In the genomic region with DNA sequence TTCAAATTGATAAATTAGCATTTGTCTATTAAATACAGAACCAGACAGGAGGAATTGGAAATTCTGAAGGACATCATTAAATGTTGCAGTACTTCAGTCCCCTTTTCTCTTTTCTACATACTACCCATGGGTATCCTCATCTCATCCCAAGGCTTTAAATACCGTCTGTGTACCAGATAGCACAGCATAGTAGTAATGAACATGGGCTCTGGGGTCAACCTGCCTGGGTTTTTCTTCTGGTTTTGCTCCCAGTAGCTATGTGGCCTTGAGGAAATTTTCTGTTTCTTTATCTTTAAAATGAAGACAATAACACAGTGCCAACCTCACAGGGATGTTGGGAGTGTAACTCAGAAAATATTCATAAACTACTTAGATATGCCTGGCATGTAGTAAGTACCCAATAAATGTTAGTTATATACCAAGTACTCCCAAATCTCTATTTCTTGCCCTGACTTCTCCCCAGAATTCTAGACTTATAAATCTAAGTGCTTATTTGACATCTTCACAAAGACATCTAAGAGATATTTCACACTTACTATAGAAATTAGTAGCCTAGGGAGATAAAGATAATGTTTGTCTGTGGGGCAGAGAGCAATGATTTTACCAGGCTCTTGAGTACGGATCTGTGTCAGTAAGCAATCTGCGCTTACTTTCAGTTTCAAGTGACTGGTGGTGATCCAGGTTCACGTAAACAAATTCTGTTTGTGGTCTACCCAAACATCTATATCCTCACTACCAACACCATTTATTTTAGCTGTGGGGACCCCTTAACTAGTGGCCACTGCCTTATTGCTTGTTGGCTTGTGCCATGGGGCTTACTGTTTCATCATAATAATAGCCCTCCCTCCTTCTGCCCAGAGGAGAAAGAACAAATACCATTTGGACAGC, we compare ENCODE assay signal across 8 cellular contexts. TPM values are rescaled to one million over a fixed set of nuclear protein-coding genes. Genes with fewer than 3 reads are reported as not detected.
DNase-seq lines count a peak whose midpoint lies in the region; ATAC-seq and TF ChIP-seq lines count a peak whose summit lies in the region.

No MANE protein-coding gene starts in this region.

- WGBS in H9 (ENCODE audit: extremely low coverage, insufficient read length, low lambda C conversion rate) = no CpG with 5 or more reads among the region's 4 CpGs

- peak; percentile 90 for ATAC-seq in GM19463 (IDR thresholded peaks at IDR 0.05; ENCODE audit: unreplicated experiment)
- ATAC-seq in HG03460 (IDR thresholded peaks at IDR 0.05; ENCODE audit: unreplicated experiment) = peak; percentile 75

- H3K18ac ChIP-seq in H9 (ENCODE audit: insufficient read length, low read depth, low read length) = no peak overlapping the region

- peaks cover 35% of the 10 kb centered on the region for H3K4me1 ChIP-seq in CD8-positive, alpha-beta memory T cell (ENCODE audit: insufficient read depth, low read length)
- peaks cover 11% of the 10 kb centered on the region for H3K4me1 ChIP-seq in effector memory CD4-positive, alpha-beta T cell (ENCODE audit: control insufficient read depth, insufficient read depth, low read length, poor library complexity, severe bottlenecking)
- no peaks in the 10 kb centered on the region; the same call in 1 of the 2 replicates for H3K4me1 ChIP-seq in H9 (ENCODE audit: insufficient read depth, low read length)

- H2BK12ac ChIP-seq in H9 (ENCODE audit: insufficient read length, low read depth, low read length) = no peak overlapping the region

- no peak overlapping the region for H3K4me2 ChIP-seq in H9 (ENCODE audit: insufficient read depth, insufficient read length, low read length)

- H3K4me3 ChIP-seq in CD8-positive, alpha-beta memory T cell (ENCODE audit: low read length) = peak overlapping the region; percentile 65
- peak overlapping the region; percentile 47 for H3K4me3 ChIP-seq in effector memory CD4-positive, alpha-beta T cell (ENCODE audit: insufficient read depth, low read depth, low read length, poor library complexity, severe bottlenecking)

- H3K4me3 Mint-ChIP-seq in CD8-positive, alpha-beta memory T cell = peak overlapping the region; percentile 48 to 93 (median 82)
- no peak overlapping the region for H3K4me3 Mint-ChIP-seq in H9

- no peak overlapping the region for H3K23ac ChIP-seq in H9 (ENCODE audit: insufficient read length, low read depth, low read length)

- no peaks in the 10 kb centered on the region for H4K20me1 ChIP-seq in H9 (ENCODE audit: control insufficient read depth, insufficient read depth, insufficient read length)

- POLR2A ChIA-PET in CD8-positive, alpha-beta memory T cell (lab: Charles Lee) = interaction anchor here (0.9 kb wide), 1 partner anchor 9 kb away, joined by 5 read pairs; no protein-coding TSS in a partner anchor

- H2AFZ ChIP-seq in H9 (ENCODE audit: low read length) = no peak overlapping the region

- H3K23me2 ChIP-seq in H9 (ENCODE audit: insufficient read length, low read depth, low read length, poor library complexity, severe bottlenecking) = no peaks in the 10 kb centered on the region

- TF ChIP-seq CTCF in H9 (conservative IDR thresholded peaks at IDR 0.05) = no peak

- H2AK5ac ChIP-seq in H9 (ENCODE audit: insufficient read length, low read length) = no peak overlapping the region

- H2BK15ac ChIP-seq in H9 (ENCODE audit: low read depth, low read length) = no peak overlapping the region

- no peaks in the 10 kb centered on the region for H3K27me3 ChIP-seq in CD8-positive, alpha-beta memory T cell (ENCODE audit: insufficient read depth, low read length, poor library complexity, severe bottlenecking)
- no peaks in the 10 kb centered on the region for H3K27me3 ChIP-seq in effector memory CD4-positive, alpha-beta T cell (replicated peaks; ENCODE audit: control insufficient read depth, insufficient read depth, low read length, poor library complexity, severe bottlenecking)
- no peaks in the 10 kb centered on the region for H3K27me3 ChIP-seq in H9 (ENCODE audit: insufficient read depth, low read length)

- H3K27me3 Mint-ChIP-seq in CD8-positive, alpha-beta memory T cell = no peaks in the 10 kb centered on the region
- H3K27me3 Mint-ChIP-seq in H9 (ENCODE audit: low read depth) = no peaks in the 10 kb centered on the region; the same call in 1 of the 2 replicates

- no peak overlapping the region for H4K5ac ChIP-seq in H9 (ENCODE audit: insufficient read length, low read depth, low read length)

- H3K4ac ChIP-seq in H9 (ENCODE audit: low read depth, low read length) = no peak overlapping the region

- H3K27ac ChIP-seq in CD8-positive, alpha-beta memory T cell (ENCODE audit: low read depth, low read length) = peak overlapping the region; percentile 69
- H3K27ac ChIP-seq in effector memory CD4-positive, alpha-beta T cell (ENCODE audit: insufficient read depth, low read length, poor library complexity, severe bottlenecking) = peak overlapping the region; percentile 74
- no peak overlapping the region for H3K27ac ChIP-seq in H9 (ENCODE audit: insufficient read length, low read depth, low read length)

- H2BK20ac ChIP-seq in H9 (ENCODE audit: low read depth, low read length, poor library complexity, severe bottlenecking) = no peak overlapping the region

- H2BK120ac ChIP-seq in H9 (ENCODE audit: low read depth, low read length, poor library complexity, severe bottlenecking) = no peak overlapping the region

- no peak overlapping the region for H3K9ac ChIP-seq in H9 (ENCODE audit: extremely low read depth, insufficient read length, low read length)

- peak in 2 of 5 donors; percentile 40 to 46 for DNase-seq in CD8-positive, alpha-beta memory T cell
- DNase-seq in effector memory CD4-positive, alpha-beta T cell = no peak
- DNase-seq in H9 = no peak
- no peak for DNase-seq in anterior cingulate cortex (lab: John Stamatoyannopoulos, UW)
- no peak for DNase-seq in RKO (ENCODE audit: low spot score)
- DNase-seq in NCI-H146 (lab: John Stamatoyannopoulos, UW) = no peak

- H3K36me3 Mint-ChIP-seq in CD8-positive, alpha-beta memory T cell = peaks cover 0 to 4% (median 1%) of the 10 kb centered on the region in 3 donors
- H3K36me3 Mint-ChIP-seq in H9 (ENCODE audit: insufficient read depth in 1 of 3, low read depth in 3 of 3) = no peaks in the 10 kb centered on the region

- peaks cover 0 to 2% (median 0%) of the 10 kb centered on the region in 5 donors for H3K9me3 Mint-ChIP-seq in CD8-positive, alpha-beta memory T cell
- H3K9me3 Mint-ChIP-seq in H9 = no peaks in the 10 kb centered on the region

- H3T11ph ChIP-seq in H9 (ENCODE audit: low read length) = no peak overlapping the region

- H3K4me1 Mint-ChIP-seq in CD8-positive, alpha-beta memory T cell = peaks cover 42 to 63% (median 55%) of the 10 kb centered on the region in 3 donors
- peaks cover 10 to 13% of the 10 kb centered on the region in 2 experiments for H3K4me1 Mint-ChIP-seq in H9

- no peak overlapping the region for H2BK5ac ChIP-seq in H9 (ENCODE audit: insufficient read length, low read length)

- H4K91ac ChIP-seq in H9 (ENCODE audit: insufficient read length, low read depth, low read length) = no peak overlapping the region

- no peaks in the 10 kb centered on the region for H3K79me1 ChIP-seq in H9 (ENCODE audit: insufficient read depth, low read depth, low read length, poor library complexity, severe bottlenecking)

- H3K9me3 ChIP-seq in CD8-positive, alpha-beta memory T cell (ENCODE audit: low read length) = no peaks in the 10 kb centered on the region
- no peaks in the 10 kb centered on the region for H3K9me3 ChIP-seq in effector memory CD4-positive, alpha-beta T cell (ENCODE audit: control insufficient read depth, low read length)
- H3K9me3 ChIP-seq in H9 (ENCODE audit: control insufficient read depth, low read depth, low read length) = no peaks in the 10 kb centered on the region

- H3K27ac Mint-ChIP-seq in CD8-positive, alpha-beta memory T cell = peak overlapping the region; percentile 86 to 100 (median 97)
- no peak overlapping the region for H3K27ac Mint-ChIP-seq in H9

- H4K8ac ChIP-seq in H9 (replicated peaks; ENCODE audit: insufficient read length, low read depth, low read length) = no peak overlapping the region

- H3K56ac ChIP-seq in H9 (ENCODE audit: insufficient read length, low read depth, low read length) = no peak overlapping the region

- H3K79me2 ChIP-seq in H9 (ENCODE audit: insufficient read depth, low read length) = no peaks in the 10 kb centered on the region

- H3K14ac ChIP-seq in H9 (ENCODE audit: insufficient read depth, low read length) = no peak overlapping the region

- CTCF ChIA-PET in CD8-positive, alpha-beta memory T cell (lab: Charles Lee) = interaction anchor here (1.0 to 1.1 kb wide), 2 partner anchors 43 to 106 kb away, joined by 3 to 4 read pairs; no protein-coding TSS in a partner anchor

- no peaks in the 10 kb centered on the region for H3K36me3 ChIP-seq in CD8-positive, alpha-beta memory T cell (ENCODE audit: insufficient read depth, low read length)
- no peaks in the 10 kb centered on the region for H3K36me3 ChIP-seq in effector memory CD4-positive, alpha-beta T cell (ENCODE audit: control insufficient read depth, insufficient read depth, low read length)

RNA-seq across cellular contexts. Expression of a gene that starts 37.3 kb away (rescaled TPM):
- under 1 TPM; 0.04 to 0.07 TPM for total RNA-seq in CD8-positive, alpha-beta memory T cell
- not detected for polyA plus RNA-seq in CD8-positive, alpha-beta memory T cell
- total RNA-seq in H9 (2021) = 57.7 and 58.5 TPM in 2 replicates

Comparison
In these comparisons a context has a peak if more than half of its experiments do, and no peak if none do; other contexts are left out.
1. H3K27ac Mint-ChIP-seq: peak in CD8-positive, alpha-beta memory T cell (8 of 8); none in H9 (0 of 3).
2. H3K4me3 Mint-ChIP-seq: peak in CD8-positive, alpha-beta memory T cell (7 of 7); none in H9 (0 of 2).
3. RNA of a gene that starts 37.3 kb away (total RNA-seq): 57.7 to 58.5 TPM in H9; 0.04 to 0.07 TPM in CD8-positive, alpha-beta memory T cell; every median in the first group is over 10 times any median in the second.